25 cellular contexts compared by ENCODE assay signal in genomic region chr6:31779908-31780307, GRCh38. TPM values are rescaled to one million over a fixed set of nuclear protein-coding genes. Genes with fewer than 3 reads are reported as not detected.
A peak's percentile ranks its signal among the peaks of the same experiment; 100 is the strongest.
DNase-seq lines count a peak whose midpoint lies in the region; ATAC-seq, FAIRE-seq and TF ChIP-seq lines count a peak whose summit lies in the region.
"Had no signal": no experiment of that assay in that cellular context is flagged by ENCODE, and none has a peak within 500 bp of the region (broad histone marks: within the 10 kb centered on the region; RNA-seq: fewer than 3 reads in every experiment).

No MANE protein-coding gene starts in this region.

- H4K20me1 ChIP-seq in K562 (replicated peaks; ENCODE audit: control insufficient read depth, insufficient read depth, low read length), result no peaks in the 10 kb centered on the region

- POLR2A ChIA-PET in RWPE1 (lab: Yijun Ruan, JAX; ENCODE audit: low non-redundant PET) (no interaction called here), K562 (lab: Yijun Ruan, JAX) (interaction anchor here (0.6 to 8.8 kb wide), 11 partner anchors 8 to 55 kb away, joined by 3 to 47 read pairs (median 5); partner anchors contain the start of genes DDAH2, HSPA1B, LSM2 and VARS1)

- H3K27me3 Mint-ChIP-seq in stimulated activated naive B cell treated with anti-CD40 and anti-IgM and Interleukin-4, amounts not matched to agents 10 μg/mL and 1 μg/mL and 100 μg/mL, for 72 hours, result no peaks in the 10 kb centered on the region
- H3K27me3 Mint-ChIP-seq: CD4-positive, alpha-beta memory T cell had no signal

- FAIRE-seq in K562 (lab: Jason Lieb, UNC), result no peak
- FAIRE-seq: A204.1, D721Med, G401.6, GM12892, GM18507 had no signal

- H3K36me3 ChIP-seq in K562 (ENCODE audit: control insufficient read depth, insufficient read depth, low read length) (peaks cover 76% of the 10 kb centered on the region; the same call in 2 of the 3 replicates), vagina (peaks cover 0 to 57% of the 10 kb centered on the region in 2 donors), tibial artery (peaks cover 44 to 70% (median 69%) of the 10 kb centered on the region in 3 donors)

- no peaks in the 10 kb centered on the region for H3K9me3 Mint-ChIP-seq in stimulated activated naive B cell treated with anti-CD40 and anti-IgM and Interleukin-4, amounts not matched to agents 10 μg/mL and 1 μg/mL and 100 μg/mL, for 72 hours
- H3K9me3 Mint-ChIP-seq: CD14-positive monocyte; CD4-positive, alpha-beta memory T cell; CD4-positive, CD25-positive, alpha-beta regulatory T cell; CD8-positive, alpha-beta memory T cell had no signal

- no peak overlapping the region for H3K4me3 Mint-ChIP-seq in stimulated activated naive B cell treated with anti-CD40 and anti-IgM and Interleukin-4, amounts not matched to agents 10 μg/mL and 1 μg/mL and 100 μg/mL, for 72 hours
- H3K4me3 Mint-ChIP-seq: CD14-positive monocyte; CD4-positive, alpha-beta memory T cell; CD8-positive, alpha-beta memory T cell had no signal

- no peak for TF ChIP-seq EP300 in K562 (IDR thresholded peaks at IDR 0.05; ENCODE audit: low read length)

- no peak for TF ChIP-seq POLR2A in K562 (conservative IDR thresholded peaks at IDR 0.05)
- TF ChIP-seq POLR2A in vagina (IDR thresholded peaks at IDR 0.05), result no peak

- H3K27ac ChIP-seq in right cardiac atrium (ENCODE audit: low read length) (no peak overlapping the region), RWPE1 (peak overlapping the region; percentile 89), K562 (ENCODE audit: extremely low read depth, low read depth, low read length) (no peak overlapping the region), vagina (no peak overlapping the region), tibial artery (no peak overlapping the region)
- H3K27ac ChIP-seq: BLaER1 had no signal

- H2AFZ ChIP-seq in K562 (ENCODE audit: low read depth, low read length), result no peak overlapping the region

- peaks cover 6% of the 10 kb centered on the region for H3K4me1 ChIP-seq in right cardiac atrium (ENCODE audit: control insufficient read depth, insufficient read depth, low read length)
- H3K4me1 ChIP-seq in K562 (replicated peaks in 1 of 2; ENCODE audit: control insufficient read depth in 2 of 2, insufficient read depth in 2 of 2, low read length in 2 of 2), result peaks cover 36 to 70% of the 10 kb centered on the region in 2 experiments
- peaks cover 11% of the 10 kb centered on the region for H3K4me1 ChIP-seq in vagina
- H3K4me1 ChIP-seq in tibial artery, result peaks cover 0 to 12% (median 8%) of the 10 kb centered on the region in 4 donors

- H3K9me3 ChIP-seq in right cardiac atrium (ENCODE audit: control insufficient read depth, low read length) (no peaks in the 10 kb centered on the region), K562 (replicated peaks; ENCODE audit: control insufficient read depth, insufficient read depth, low read depth, low read length) (no peaks in the 10 kb centered on the region), vagina (no peaks in the 10 kb centered on the region), tibial artery (no peaks in the 10 kb centered on the region)
- H3K9me3 ChIP-seq: BE2C, BLaER1 had no signal

- peaks cover 31 to 38% of the 10 kb centered on the region in 2 donors for H3K4me1 Mint-ChIP-seq in stimulated activated naive B cell treated with anti-CD40 and anti-IgM and Interleukin-4, amounts not matched to agents 10 μg/mL and 1 μg/mL and 100 μg/mL, for 72 hours

- H3K27me3 ChIP-seq in right cardiac atrium (ENCODE audit: control insufficient read depth, insufficient read depth) (no peaks in the 10 kb centered on the region), K562 (ENCODE audit: control insufficient read depth in 2 of 2, insufficient read depth in 2 of 2, low read length in 2 of 2) (no peaks in the 10 kb centered on the region), vagina (no peaks in the 10 kb centered on the region), tibial artery (no peaks in the 10 kb centered on the region)
- H3K27me3 ChIP-seq: BE2C, BLaER1 had no signal

- no peak overlapping the region for H3K4me2 ChIP-seq in K562 (ENCODE audit: insufficient read depth, low read length)
- H3K4me2 ChIP-seq: BLaER1 had no signal

- WGBS in right cardiac atrium, result 96% methylated on average over 10 of the region's 10 CpGs
- WGBS in K562 (ENCODE audit: insufficient coverage, low coverage, missing lambda C conversion rate), result 94% methylated on average over 10 of the region's 10 CpGs

- no peak for TF ChIP-seq CTCF in RWPE1 (conservative IDR thresholded peaks at IDR 0.05; ENCODE audit: low read depth)
- no peak for TF ChIP-seq CTCF in K562 (IDR thresholded peaks at IDR 0.05 in 2 of 3, conservative IDR thresholded peaks at IDR 0.05 in 1 of 3; ENCODE audit: insufficient read depth in 2 of 3, low read depth in 1 of 3, low read length in 3 of 3)
- no peak for TF ChIP-seq CTCF in vagina (IDR thresholded peaks at IDR 0.05)
- no peak for TF ChIP-seq CTCF in tibial artery (IDR thresholded peaks at IDR 0.05)

- peak overlapping the region in 1 of 2 experiments; percentile 42; a peak in 1 of 4 replicates for H3K9ac ChIP-seq in K562 (ENCODE audit: insufficient read depth in 1 of 2, low read depth in 2 of 2, low read length in 2 of 2)
- H3K9ac ChIP-seq: BLaER1 had no signal

- H3K36me3 Mint-ChIP-seq in stimulated activated naive B cell treated with anti-CD40 and anti-IgM and Interleukin-4, amounts not matched to agents 10 μg/mL and 1 μg/mL and 100 μg/mL, for 72 hours, result peaks cover 51 to 60% of the 10 kb centered on the region in 2 donors

- CTCF ChIA-PET in RWPE1 (lab: Yijun Ruan, JAX) (interaction anchor here (0.9 to 2.0 kb wide), 4 partner anchors 10 to 57 kb away, joined by 4 to 8 read pairs (median 4); partner anchors contain the start of gene MPIG6B), K562 (lab: Yijun Ruan, JAX; ENCODE audit: low intra/inter-chr PET ratio) (interaction anchor here (0.6 kb wide), 1 partner anchor 17 kb away, joined by 3 read pairs; no protein-coding TSS in a partner anchor)

- no TSS peak for BruUV-seq in K562 (replicated peaks; lab: Mats Ljungman, UMichigan)

- peak overlapping the region; percentile 25 for H3K27ac Mint-ChIP-seq in stimulated activated naive B cell treated with anti-CD40 and anti-IgM and Interleukin-4, amounts not matched to agents 10 μg/mL and 1 μg/mL and 100 μg/mL, for 72 hours
- H3K27ac Mint-ChIP-seq: CD4-positive, alpha-beta memory T cell had no signal

- no peak overlapping the region for H3K4me3 ChIP-seq in right cardiac atrium (ENCODE audit: low read length)
- no peak overlapping the region for H3K4me3 ChIP-seq in K562
- H3K4me3 ChIP-seq in vagina, result no peak overlapping the region
- no peak overlapping the region for H3K4me3 ChIP-seq in tibial artery
- H3K4me3 ChIP-seq: BLaER1 had no signal

- in situ Hi-C loops in K562 (cut with MboI), result no loop called here

- DNase-seq in right cardiac atrium (peak in 2 of 3 donors; percentile 27 to 45), Right ventricle myocardium superior (no peak), RWPE1 (ENCODE audit: low spot score) (no peak), K562 (ENCODE audit: extremely low read depth in 1 of 4, low spot score in 3 of 4) (no peak), midbrain (lab: John Stamatoyannopoulos, UW) (no peak), vagina (ENCODE audit: extremely low spot score in 2 of 2) (no peak), tibial artery (no peak)
- DNase-seq in stimulated activated naive B cell treated with anti-CD40 and anti-IgM and Interleukin-4, amounts not matched to agents 10 μg/mL and 1 μg/mL and 100 μg/mL, for 72 hours, result no peak
- DNase-seq: 8988T; ACHN; BE2C; C1 segment of cervical spinal cord; CD4-positive, alpha-beta memory T cell; CD4-positive, CD25-positive, alpha-beta regulatory T cell; COR-L47; DMS79 treated with DMSO at 0.1 percent for 48 hours; GF-D8 had no signal

- H3K9me1 ChIP-seq in K562 (ENCODE audit: control insufficient read depth, insufficient read depth, low read length), result peaks cover 6% of the 10 kb centered on the region

- intact Hi-C loops in right cardiac atrium (cut with DNase I), result no loop called here
- intact Hi-C loops in Right ventricle myocardium superior (cut with DNase I), result loop anchor here (10.0 kb wide), 1 partner anchor 95 kb away; the partner anchor contains the start of gene LY6G5C
- intact Hi-C loops in K562 (cut with micrococcal nuclease), result loop anchor here (10.0 kb wide), 1 partner anchor 235 kb away; the partner anchor contains the start of genes ATP6V1G2, DDX39B and NFKBIL1
- intact Hi-C loops in vagina (cut with DNase I), result no loop called here
- intact Hi-C loops in tibial artery (cut with DNase I; ENCODE audit: low total_unique reads), result no loop called here

- ATAC-seq in right cardiac atrium (no peak), Right ventricle myocardium superior (ENCODE audit: poor library complexity) (no peak), K562 (no peak)
- ATAC-seq in stimulated activated naive B cell treated with anti-CD40 and anti-IgM and Interleukin-4, amounts not matched to agents 10 μg/mL and 1 μg/mL and 100 μg/mL, for 72 hours (replicated peaks), result no peak

- no peaks in the 10 kb centered on the region for H3K79me2 ChIP-seq in K562 (ENCODE audit: control insufficient read depth, insufficient read depth, low read length)

- TF ChIP-seq RAD21 in K562 (CRISPR knock-in tag; conservative IDR thresholded peaks at IDR 0.05 in 1 of 2, IDR thresholded peaks at IDR 0.05 in 1 of 2), result no peak

RNA-seq across cellular contexts. Expression of gene VWA7, which starts 2.8 kb away (rescaled TPM):
- total RNA-seq in right cardiac atrium, result 10 to 100 TPM in 1 of 4 donors, 1 to 10 TPM in 3; 3.4 to 12.8 (median 8.2) TPM
- 3.2 TPM for polyA plus RNA-seq in right cardiac atrium
- 9.5 TPM for total RNA-seq in Right ventricle myocardium superior
- 12.4 and 19.7 TPM in 2 replicates for total RNA-seq in K562 (2011; cell fraction: chromatin; rRNA removed; ENCODE audit: low replicate concordance)
- 11.3 and 16.5 TPM in 2 replicates for total RNA-seq in K562 (2011; cell fraction: nucleolus; rRNA removed)
- 10.5 and 14.0 TPM in 2 replicates for total RNA-seq in K562 (2011; cell fraction: nucleoplasm; rRNA removed)
- total RNA-seq in K562 (2014; rRNA removed), result 0.65 and 0.68 TPM in 2 replicates
- total RNA-seq in K562 (2014; rRNA removed; fragmentation: Illumina TruSeq; extraction: Trizol), result 0.70 and 0.95 TPM in 2 replicates
- 0.36 and 0.49 TPM in 2 replicates for total RNA-seq in K562 (2015; rRNA removed; fragmentation: Illumina TruSeq; extraction: Trizol)
- total RNA-seq in K562 (2021), result 1.8 and 2.9 TPM in 2 replicates
- 1.0 and 1.7 TPM in 2 replicates for polyA plus RNA-seq in K562 (2011; rRNA removed)
- 0.83 and 2.5 TPM in 2 replicates for polyA plus RNA-seq in K562 (2011; cell fraction: cytosol; rRNA removed)
- polyA plus RNA-seq in K562 (2011; cell fraction: nucleus; rRNA removed), result 6.5 and 17.2 TPM in 2 replicates
- polyA plus RNA-seq in K562 (2012), result 2.2 and 4.0 TPM in 2 replicates
- 1.1 and 1.3 TPM in 2 replicates for polyA plus RNA-seq in K562 (2014; fragmentation: Illumina TruSeq; extraction: Trizol)
- under 1 TPM; 0.18 to 0.32 TPM for polyA plus RNA-seq in K562 (2014; fragmentation: Nextera tagmentation; extraction: Ambion mirVana)
- polyA plus RNA-seq in K562 (2014; rRNA removed), result 2.4 and 3.0 TPM in 2 replicates
- polyA minus RNA-seq in K562 (2011; rRNA and poly(A)+ RNA removed), result 0.33 and 1.4 TPM in 2 replicates
- 0.55 and 2.2 TPM in 2 replicates for polyA minus RNA-seq in K562 (2011; cell fraction: cytosol; rRNA and poly(A)+ RNA removed)
- polyA minus RNA-seq in K562 (2011; cell fraction: nucleus; rRNA and poly(A)+ RNA removed), result 3.7 and 4.3 TPM in 2 replicates
- 0.74 TPM for total RNA-seq in vagina
- polyA plus RNA-seq: CD14-positive monocyte had no signal

RNA-seq across cellular contexts. Expression of gene VARS1, which starts 15.6 kb away (rescaled TPM):
- 10 to 100 TPM; 21.7 to 30.6 (median 26.9) TPM for total RNA-seq in right cardiac atrium
- polyA plus RNA-seq in right cardiac atrium, result 14.8 TPM
- 22.1 TPM for total RNA-seq in Right ventricle myocardium superior
- total RNA-seq in K562 (2011; cell fraction: chromatin; rRNA removed; ENCODE audit: low replicate concordance), result 246 and 727 TPM in 2 replicates
- 447 and 517 TPM in 2 replicates for total RNA-seq in K562 (2011; cell fraction: nucleolus; rRNA removed)
- total RNA-seq in K562 (2011; cell fraction: nucleoplasm; rRNA removed), result 263 and 281 TPM in 2 replicates
- 155 and 210 TPM in 2 replicates for total RNA-seq in K562 (2014; rRNA removed)
- total RNA-seq in K562 (2014; rRNA removed; fragmentation: Illumina TruSeq; extraction: Trizol), result 187 and 202 TPM in 2 replicates
- total RNA-seq in K562 (2015; rRNA removed; fragmentation: Illumina TruSeq; extraction: Trizol), result 128 and 130 TPM in 2 replicates
- total RNA-seq in K562 (2021), result 484 and 488 TPM in 2 replicates
- polyA plus RNA-seq in K562 (2011; rRNA removed), result 37.9 and 95.1 TPM in 2 replicates
- polyA plus RNA-seq in K562 (2011; cell fraction: cytosol; rRNA removed), result 43.0 and 64.6 TPM in 2 replicates
- 313 and 459 TPM in 2 replicates for polyA plus RNA-seq in K562 (2011; cell fraction: nucleus; rRNA removed)
- 232 and 255 TPM in 2 replicates for polyA plus RNA-seq in K562 (2012)
- polyA plus RNA-seq in K562 (2014; fragmentation: Illumina TruSeq; extraction: Trizol), result 282 and 332 TPM in 2 replicates
- 10 to 100 TPM in 1 of 2 experiments, 1 to 10 TPM in 1; 2.9 to 10.4 TPM for polyA plus RNA-seq in K562 (2014; fragmentation: Nextera tagmentation; extraction: Ambion mirVana)
- 128 and 129 TPM in 2 replicates for polyA plus RNA-seq in K562 (2014; rRNA removed)
- 80.3 and 127 TPM in 2 replicates for polyA minus RNA-seq in K562 (2011; rRNA and poly(A)+ RNA removed)
- 209 and 273 TPM in 2 replicates for polyA minus RNA-seq in K562 (2011; cell fraction: cytosol; rRNA and poly(A)+ RNA removed)
- 119 and 142 TPM in 2 replicates for polyA minus RNA-seq in K562 (2011; cell fraction: nucleus; rRNA and poly(A)+ RNA removed)
- total RNA-seq in vagina, result 39.8 TPM

RNA-seq across cellular contexts. Expression of gene SAPCD1, which starts 17.5 kb away (rescaled TPM):
- under 1 TPM in 1 of 4 donors, not detected in 3; 0.50 TPM for total RNA-seq in right cardiac atrium
- 0.25 TPM for polyA plus RNA-seq in right cardiac atrium
- total RNA-seq in Right ventricle myocardium superior, result 0.86 TPM
- 127 and 183 TPM in 2 replicates for total RNA-seq in K562 (2011; cell fraction: chromatin; rRNA removed; ENCODE audit: low replicate concordance)
- total RNA-seq in K562 (2011; cell fraction: nucleolus; rRNA removed), result 43.2 and 49.2 TPM in 2 replicates
- total RNA-seq in K562 (2011; cell fraction: nucleoplasm; rRNA removed), result 129 and 205 TPM in 2 replicates
- 5.9 and 6.5 TPM in 2 replicates for total RNA-seq in K562 (2014; rRNA removed)
- 7.0 and 7.4 TPM in 2 replicates for total RNA-seq in K562 (2014; rRNA removed; fragmentation: Illumina TruSeq; extraction: Trizol)
- total RNA-seq in K562 (2015; rRNA removed; fragmentation: Illumina TruSeq; extraction: Trizol), result 5.8 and 7.5 TPM in 2 replicates
- total RNA-seq in K562 (2021), result 13.4 and 15.8 TPM in 2 replicates
- polyA plus RNA-seq in K562 (2011; rRNA removed), result 11.7 and 17.8 TPM in 2 replicates
- 4.3 and 5.0 TPM in 2 replicates for polyA plus RNA-seq in K562 (2011; cell fraction: cytosol; rRNA removed)
- 169 and 188 TPM in 2 replicates for polyA plus RNA-seq in K562 (2011; cell fraction: nucleus; rRNA removed)
- polyA plus RNA-seq in K562 (2012), result 14.3 and 26.9 TPM in 2 replicates
- 12.9 and 18.4 TPM in 2 replicates for polyA plus RNA-seq in K562 (2014; fragmentation: Illumina TruSeq; extraction: Trizol)
- 1 to 10 TPM; 2.6 to 3.2 TPM for polyA plus RNA-seq in K562 (2014; fragmentation: Nextera tagmentation; extraction: Ambion mirVana)
- polyA plus RNA-seq in K562 (2014; rRNA removed), result 17.1 and 30.2 TPM in 2 replicates
- 3.2 and 4.9 TPM in 2 replicates for polyA minus RNA-seq in K562 (2011; rRNA and poly(A)+ RNA removed)
- polyA minus RNA-seq in K562 (2011; cell fraction: cytosol; rRNA and poly(A)+ RNA removed), result 4.2 TPM in 1 of 2 replicates, not detected in the other
- 10.4 and 14.8 TPM in 2 replicates for polyA minus RNA-seq in K562 (2011; cell fraction: nucleus; rRNA and poly(A)+ RNA removed)
- not detected for total RNA-seq in vagina
- polyA plus RNA-seq: CD14-positive monocyte; CD4-positive, CD25-positive, alpha-beta regulatory T cell; CD8-positive, alpha-beta memory T cell had no signal

RNA-seq across cellular contexts. Expression of gene LSM2, which starts 26.9 kb away (rescaled TPM):
- total RNA-seq in right cardiac atrium, result 10 to 100 TPM; 22.8 to 27.3 (median 23.8) TPM
- polyA plus RNA-seq in right cardiac atrium, result 27.0 TPM
- total RNA-seq in Right ventricle myocardium superior, result 23.0 TPM
- total RNA-seq in K562 (2011; cell fraction: chromatin; rRNA removed; ENCODE audit: low replicate concordance), result 30.0 and 54.3 TPM in 2 replicates
- 63.9 and 68.4 TPM in 2 replicates for total RNA-seq in K562 (2011; cell fraction: nucleolus; rRNA removed)
- total RNA-seq in K562 (2011; cell fraction: nucleoplasm; rRNA removed), result 72.4 and 107 TPM in 2 replicates
- total RNA-seq in K562 (2014; rRNA removed), result 163 and 271 TPM in 2 replicates
- 244 and 250 TPM in 2 replicates for total RNA-seq in K562 (2014; rRNA removed; fragmentation: Illumina TruSeq; extraction: Trizol)
- total RNA-seq in K562 (2015; rRNA removed; fragmentation: Illumina TruSeq; extraction: Trizol), result 195 and 196 TPM in 2 replicates
- total RNA-seq in K562 (2021), result 223 and 232 TPM in 2 replicates
- 154 and 184 TPM in 2 replicates for polyA plus RNA-seq in K562 (2011; rRNA removed)
- polyA plus RNA-seq in K562 (2011; cell fraction: cytosol; rRNA removed), result 318 and 368 TPM in 2 replicates
- 114 and 133 TPM in 2 replicates for polyA plus RNA-seq in K562 (2011; cell fraction: nucleus; rRNA removed)
- polyA plus RNA-seq in K562 (2012), result 208 and 220 TPM in 2 replicates
- polyA plus RNA-seq in K562 (2014; fragmentation: Illumina TruSeq; extraction: Trizol), result 223 and 256 TPM in 2 replicates
- polyA plus RNA-seq in K562 (2014; fragmentation: Nextera tagmentation; extraction: Ambion mirVana), result 100 to 1,000 TPM; 405 to 407 TPM
- polyA plus RNA-seq in K562 (2014; rRNA removed), result 159 and 218 TPM in 2 replicates
- 135 and 188 TPM in 2 replicates for polyA minus RNA-seq in K562 (2011; rRNA and poly(A)+ RNA removed)
- polyA minus RNA-seq in K562 (2011; cell fraction: cytosol; rRNA and poly(A)+ RNA removed), result 127 and 129 TPM in 2 replicates
- polyA minus RNA-seq in K562 (2011; cell fraction: nucleus; rRNA and poly(A)+ RNA removed), result 13.7 and 23.7 TPM in 2 replicates
- 51.6 TPM for total RNA-seq in vagina

RNA-seq across cellular contexts. Expression of gene HSPA1L, which starts 35.2 kb away (rescaled TPM):
- total RNA-seq in right cardiac atrium, result 1 to 10 TPM; 1.6 to 2.8 (median 2.2) TPM
- polyA plus RNA-seq in right cardiac atrium, result 2.0 TPM
- total RNA-seq in Right ventricle myocardium superior, result 2.0 TPM
- 0.97 and 1.8 TPM in 2 replicates for total RNA-seq in K562 (2011; cell fraction: chromatin; rRNA removed; ENCODE audit: low replicate concordance)
- 0.67 and 0.79 TPM in 2 replicates for total RNA-seq in K562 (2011; cell fraction: nucleolus; rRNA removed)
- 0.88 and 0.92 TPM in 2 replicates for total RNA-seq in K562 (2011; cell fraction: nucleoplasm; rRNA removed)
- 0.82 and 1.0 TPM in 2 replicates for total RNA-seq in K562 (2014; rRNA removed)
- 0.70 and 1.3 TPM in 2 replicates for total RNA-seq in K562 (2014; rRNA removed; fragmentation: Illumina TruSeq; extraction: Trizol)
- total RNA-seq in K562 (2015; rRNA removed; fragmentation: Illumina TruSeq; extraction: Trizol), result 1.1 and 1.3 TPM in 2 replicates
- total RNA-seq in K562 (2021), result 1.0 and 1.1 TPM in 2 replicates
- polyA plus RNA-seq in K562 (2011; rRNA removed), result 2.0 and 2.2 TPM in 2 replicates
- 1.5 and 2.2 TPM in 2 replicates for polyA plus RNA-seq in K562 (2011; cell fraction: cytosol; rRNA removed)
- 1.2 and 1.5 TPM in 2 replicates for polyA plus RNA-seq in K562 (2011; cell fraction: nucleus; rRNA removed)
- polyA plus RNA-seq in K562 (2012), result 2.3 and 3.1 TPM in 2 replicates
- polyA plus RNA-seq in K562 (2014; fragmentation: Illumina TruSeq; extraction: Trizol), result 1.5 and 2.1 TPM in 2 replicates
- polyA plus RNA-seq in K562 (2014; fragmentation: Nextera tagmentation; extraction: Ambion mirVana), result under 1 TPM; 0.14 to 0.34 TPM
- 1.3 and 1.7 TPM in 2 replicates for polyA plus RNA-seq in K562 (2014; rRNA removed)
- 2.5 and 3.0 TPM in 2 replicates for polyA minus RNA-seq in K562 (2011; rRNA and poly(A)+ RNA removed)
- polyA minus RNA-seq in K562 (2011; cell fraction: cytosol; rRNA and poly(A)+ RNA removed), result 1.2 and 1.4 TPM in 2 replicates
- 0.13 and 0.78 TPM in 2 replicates for polyA minus RNA-seq in K562 (2011; cell fraction: nucleus; rRNA and poly(A)+ RNA removed)
- 0.98 TPM for total RNA-seq in vagina

Comparison
In these comparisons a context has a peak if more than half of its experiments do, and no peak if none do; other contexts are left out.
1. DNase-seq: peak in right cardiac atrium (2 of 3); none in Right ventricle myocardium superior (single experiment), RWPE1 (single experiment), K562 (0 of 4), stimulated activated naive B cell treated with anti-CD40 and anti-IgM and Interleukin-4, amounts not matched to agents 10 μg/mL and 1 μg/mL and 100 μg/mL, for 72 hours (single experiment), midbrain (single experiment), vagina (0 of 2) and tibial artery (0 of 2).
2. intact Hi-C loops: an anchor here in Right ventricle myocardium superior (10.0 kb wide) and K562 (10.0 kb wide); none called in right cardiac atrium, vagina and tibial artery.